8 cellular contexts compared by ENCODE assay signal in genomic region chr11:75583710-75584658, GRCh38. TPM values are rescaled to one million over a fixed set of nuclear protein-coding genes. Genes with fewer than 3 reads are reported as not detected.
DNase-seq lines count a peak whose midpoint lies in the region; FAIRE-seq and TF ChIP-seq lines count a peak whose summit lies in the region.

No MANE protein-coding gene starts in this region.

- no peaks in the 10 kb centered on the region for H3K9me3 ChIP-seq in spleen

- DNase-seq in CD14-positive monocyte (ENCODE audit: low spot score) (no peak), H54 (ENCODE audit: insufficient read length, low spot score) (no peak), RPMI7951 (ENCODE audit: low read depth) (peak; percentile 64), dermis blood vessel endothelial cell (peak; percentile 74), kidney tubule cell (ENCODE audit: low spot score) (peak; percentile 50), spleen (peak; percentile 82), HPDE6-E6E7 (ENCODE audit: extremely low spot score) (no peak)
- no peak for DNase-seq in activated effector memory CD4-positive, alpha-beta T cell treated with Interleukin-2 at 50 U/mL for 16 hours

- no peak for FAIRE-seq in H54 (lab: Jason Lieb, UNC)

- TF ChIP-seq POLR2A in H54 (IDR thresholded peaks at IDR 0.05; ENCODE audit: low read depth, low read length) (peak; percentile 47; the same call in 1 of the 2 replicates), spleen (IDR thresholded peaks at IDR 0.05) (no peak)

- peaks cover 5 to 45% (median 29%) of the 10 kb centered on the region in 6 donors for H3K4me1 ChIP-seq in spleen

- TF ChIP-seq CTCF in CD14-positive monocyte (IDR thresholded peaks at IDR 0.05) (no peak), spleen (IDR thresholded peaks at IDR 0.05 in 8 of 11, conservative IDR thresholded peaks at IDR 0.05 in 3 of 11) (no peak)

- peaks cover 16 to 29% (median 21%) of the 10 kb centered on the region in 3 donors for H3K27me3 Mint-ChIP-seq in CD14-positive monocyte (ENCODE audit: low read depth in 3 of 3)

- H3K36me3 Mint-ChIP-seq in CD14-positive monocyte, result no peaks in the 10 kb centered on the region

- WGBS in spleen, 5 donors, result 25 to 46% (median 32%) methylated on average over 27 to 42 of the region's 42 CpGs

- peak overlapping the region; percentile 36 to 84 (median 58) for H3K4me3 ChIP-seq in spleen

- H3K9me3 Mint-ChIP-seq in CD14-positive monocyte, result peaks cover 0 to 2% (median 0%) of the 10 kb centered on the region in 7 donors

- peaks cover 15% of the 10 kb centered on the region for H3K4me1 Mint-ChIP-seq in CD14-positive monocyte

- peak overlapping the region; percentile 76 to 95 (median 90) for H3K27ac ChIP-seq in spleen

- H3K4me3 Mint-ChIP-seq in CD14-positive monocyte, result peak overlapping the region; percentile 86 to 89

- H3K36me3 ChIP-seq in spleen, result no peaks in the 10 kb centered on the region

- peak overlapping the region in 5 of 7 donors; percentile 45 to 74 (median 68) for H3K27ac Mint-ChIP-seq in CD14-positive monocyte

- H3K27me3 ChIP-seq in spleen (replicated peaks in 1 of 7), result peaks cover 0 to 27% (median 0%) of the 10 kb centered on the region in 7 donors

- intact Hi-C loops in CD14-positive monocyte (cut with micrococcal nuclease), result no loop called here
- intact Hi-C loops in spleen (cut with DNase I; ENCODE audit: low total_unique reads), result no loop called here

RNA-seq across cellular contexts. Expression of gene SERPINH1, which starts 21.9 kb away (rescaled TPM):
- 1 to 10 TPM; 1.6 to 2.1 TPM for polyA plus RNA-seq in CD14-positive monocyte
- total RNA-seq in RPMI7951 (2014; rRNA removed; shearing (Covaris generic)), result 701 and 1,063 TPM in 2 replicates
- total RNA-seq in dermis blood vessel endothelial cell, result 552 and 903 TPM in 2 replicates
- total RNA-seq in spleen, result 100 to 1,000 TPM in 2 of 7 donors, 10 to 100 TPM in 5; 54.9 to 145 (median 87.5) TPM
- 10 to 100 TPM; 19.0 to 39.1 (median 33.0) TPM for polyA plus RNA-seq in spleen

RNA-seq across cellular contexts. Expression of gene GDPD5, which starts 58.2 kb away (rescaled TPM):
- polyA plus RNA-seq in CD14-positive monocyte (1 to 10 TPM; 4.9 to 7.6 TPM), spleen (100 to 1,000 TPM in 2 of 3 donors, 10 to 100 TPM in 1; 44.6 to 248 (median 147) TPM)
- total RNA-seq in RPMI7951 (2014; rRNA removed; shearing (Covaris generic)), result 0.84 and 1.5 TPM in 2 replicates
- total RNA-seq in dermis blood vessel endothelial cell (37.4 and 40.7 TPM in 2 replicates), spleen (100 to 1,000 TPM in 6 of 7 donors, 10 to 100 TPM in 1; 97.0 to 273 (median 144) TPM)

Comparison
In these comparisons a context has a peak if more than half of its experiments do, and no peak if none do; other contexts are left out.
1. DNase-seq: peak in RPMI7951 (single experiment), dermis blood vessel endothelial cell (single experiment), kidney tubule cell (single experiment) and spleen (single experiment); none in CD14-positive monocyte (single experiment), H54 (single experiment), HPDE6-E6E7 (single experiment) and activated effector memory CD4-positive, alpha-beta T cell treated with Interleukin-2 at 50 U/mL for 16 hours (single experiment).
2. RNA of gene GDPD5, which starts 58.2 kb away (total RNA-seq): 97.0 to 273 TPM in spleen and 37.4 to 40.7 TPM in dermis blood vessel endothelial cell; 0.84 to 1.5 TPM in RPMI7951; every median in the first group is over 10 times any median in the second.